Comparison of ENCODE assay signal across 13 cellular contexts in genomic region chr7:114317450-114318098, GRCh38.
DNase-seq lines count a peak whose midpoint lies in the region; ATAC-seq and TF ChIP-seq lines count a peak whose summit lies in the region.
"Had no signal": no experiment of that assay in that cellular context is flagged by ENCODE, and none has a peak within 500 bp of the region (broad histone marks: within the 10 kb centered on the region; RNA-seq: fewer than 3 reads in every experiment).

No MANE protein-coding gene starts in this region.

- H3K27ac Mint-ChIP-seq in T-helper 17 cell (peak overlapping the region; percentile 39), endothelial cell (ENCODE audit: unreplicated experiment) (no peak overlapping the region)
- H3K27ac Mint-ChIP-seq: CD4-positive, alpha-beta T cell had no signal

- H3K4me1 ChIP-seq in endocrine pancreas (ENCODE audit: control insufficient read depth, insufficient read depth, low read length): no peaks in the 10 kb centered on the region
- H3K4me1 ChIP-seq: A549, Caco-2, HAP-1 had no signal

- H3K36me3 Mint-ChIP-seq in T-helper 17 cell (ENCODE audit: low read depth): no peaks in the 10 kb centered on the region
- H3K36me3 Mint-ChIP-seq in endothelial cell (ENCODE audit: low read depth, unreplicated experiment): no peaks in the 10 kb centered on the region

- no peak for TF ChIP-seq CTCF in endothelial cell (IDR thresholded peaks at IDR 0.05; ENCODE audit: unreplicated experiment)

- H3K4me3 Mint-ChIP-seq in T-helper 17 cell (no peak overlapping the region), endothelial cell (ENCODE audit: unreplicated experiment) (no peak overlapping the region)
- H3K4me3 Mint-ChIP-seq: CD4-positive, alpha-beta T cell had no signal

- H3K4me1 Mint-ChIP-seq in T-helper 17 cell: no peaks in the 10 kb centered on the region
- H3K4me1 Mint-ChIP-seq in endothelial cell (ENCODE audit: unreplicated experiment): peaks cover 5% of the 10 kb centered on the region

- peak overlapping the region; percentile 40 for H3K4me3 ChIP-seq in endocrine pancreas (ENCODE audit: control insufficient read depth, insufficient read depth, low read length)
- H3K4me3 ChIP-seq: A549, HAP-1 had no signal

- H3K27me3 ChIP-seq in endocrine pancreas (ENCODE audit: control insufficient read depth, insufficient read depth, low read length): no peaks in the 10 kb centered on the region

- no peaks in the 10 kb centered on the region for H3K9me3 ChIP-seq in T-helper 17 cell (ENCODE audit: control insufficient read depth, low read length, poor library complexity, severe bottlenecking)
- H3K9me3 ChIP-seq in endocrine pancreas (ENCODE audit: control insufficient read depth, low read length): no peaks in the 10 kb centered on the region
- H3K9me3 ChIP-seq: A549, Caco-2, HAP-1 had no signal

- no peaks in the 10 kb centered on the region for H3K27me3 Mint-ChIP-seq in T-helper 17 cell
- H3K27me3 Mint-ChIP-seq in endothelial cell (ENCODE audit: unreplicated experiment): peaks cover 2% of the 10 kb centered on the region
- H3K27me3 Mint-ChIP-seq: CD4-positive, alpha-beta T cell had no signal

- no peaks in the 10 kb centered on the region for H3K9me3 Mint-ChIP-seq in endothelial cell (ENCODE audit: unreplicated experiment)
- H3K9me3 Mint-ChIP-seq: CD4-positive, alpha-beta T cell had no signal

- ATAC-seq in T-helper 17 cell: no peak
- ATAC-seq: A549 had no signal

- H3K36me3 ChIP-seq in endocrine pancreas (ENCODE audit: control insufficient read depth, insufficient read depth, low read length): no peaks in the 10 kb centered on the region
- H3K36me3 ChIP-seq: HAP-1 had no signal

- peak; percentile 20 for DNase-seq in NCI-H748 (lab: John Stamatoyannopoulos, UW; ENCODE audit: unreplicated experiment)
- no peak for DNase-seq in NCI-H748 treated with DMSO at 0.1 percent for 48 hours (lab: John Stamatoyannopoulos, UW)
- DNase-seq in T-helper 17 cell: no peak
- no peak for DNase-seq in NCI-H510A treated with DMSO at 0.1 percent for 48 hours (lab: John Stamatoyannopoulos, UW)
- DNase-seq in endothelial cell (ENCODE audit: low spot score): no peak
- DNase-seq in iPS-NIHi7 (ENCODE audit: extremely low spot score): no peak
- DNase-seq: AML-193; Caco-2; CD4-positive, alpha-beta T cell; GOT3 had no signal

- no peak overlapping the region for H3K9ac ChIP-seq in endocrine pancreas (ENCODE audit: control insufficient read depth, insufficient read depth, low read length)
